Comparison of ENCODE assay signal across 13 cellular contexts in genomic region chr7:80584778-80585177, GRCh38. TPM values are rescaled to one million over a fixed set of nuclear protein-coding genes. Genes with fewer than 3 reads are reported as not detected.
DNase-seq lines count a peak whose midpoint lies in the region; ATAC-seq and TF ChIP-seq lines count a peak whose summit lies in the region.
"Had no signal": no experiment of that assay in that cellular context is flagged by ENCODE, and none has a peak within 500 bp of the region (broad histone marks: within the 10 kb centered on the region; RNA-seq: fewer than 3 reads in every experiment).

No MANE protein-coding gene starts in this region.

- H3K9me3 ChIP-seq in MM.1S (replicated peaks; ENCODE audit: insufficient read depth, low read length) = no peaks in the 10 kb centered on the region

- intact Hi-C loops in left colon (cut with DNase I, micrococcal nuclease) = no loop called here

- H3K27ac ChIP-seq in MM.1S (ENCODE audit: low read length) = no peak overlapping the region
- H3K27ac ChIP-seq: skin epidermis had no signal

- H3K27me3 ChIP-seq in MM.1S (replicated peaks; ENCODE audit: insufficient read depth, low read length) = no peaks in the 10 kb centered on the region

- ATAC-seq in left colon (peak; percentile 31), GM18498 (IDR thresholded peaks at IDR 0.05; ENCODE audit: unreplicated experiment) (no peak)
- ATAC-seq: Panc1 had no signal

- no peaks in the 10 kb centered on the region for H3K4me1 ChIP-seq in MM.1S (ENCODE audit: low read length)

- no peaks in the 10 kb centered on the region for H3F3A ChIP-seq in MM.1S (ENCODE audit: insufficient read depth, low read length)

- no peaks in the 10 kb centered on the region for H3K79me2 ChIP-seq in MM.1S (ENCODE audit: low read length)

- H3K4me3 ChIP-seq in cardiac fibroblast (replicated peaks in 1 of 2; ENCODE audit: low read depth in 2 of 2, low read length in 2 of 2) (no peak overlapping the region), MM.1S (ENCODE audit: low read length) (no peak overlapping the region)
- H3K4me3 ChIP-seq: skin epidermis had no signal

- in situ Hi-C loops in ACHN (cut with HindIII; ENCODE audit: low pct_ligation_motif_present, low pct_unique_long_range_greater_than_20kb, low sequenced_read_pairs) = no loop called here

- H3K9ac ChIP-seq in MM.1S (ENCODE audit: low read length) = no peak overlapping the region

- TF ChIP-seq CTCF in cardiac fibroblast (IDR thresholded peaks at IDR 0.05; ENCODE audit: low read depth, low read length) = no peak
- TF ChIP-seq CTCF in MM.1S (IDR thresholded peaks at IDR 0.05; ENCODE audit: low read length) = no peak

- no peak overlapping the region for H3K4me2 ChIP-seq in MM.1S (ENCODE audit: low read depth, low read length)

- no peak overlapping the region for H2AFZ ChIP-seq in MM.1S (ENCODE audit: low read length)

- H4K20me1 ChIP-seq in MM.1S (ENCODE audit: insufficient read depth, low read length) = no peaks in the 10 kb centered on the region

- no peaks in the 10 kb centered on the region for H3K36me3 ChIP-seq in MM.1S (replicated peaks; ENCODE audit: insufficient read depth, low read length)

- no peaks in the 10 kb centered on the region for H3K9me2 ChIP-seq in MM.1S (replicated peaks; ENCODE audit: insufficient read depth, low read length)

- DNase-seq in ACHN (peak; percentile 38), HuH-7 (ENCODE audit: low spot score) (peak; percentile 23), cardiac fibroblast (ENCODE audit: low read depth in 2 of 2) (peak; percentile 78 to 87), left colon (no peak), NCI-H2227 (lab: John Stamatoyannopoulos, UW; ENCODE audit: unreplicated experiment) (no peak), MM.1S (no peak), NK-92 (lab: John Stamatoyannopoulos, UW; ENCODE audit: unreplicated experiment) (no peak)
- DNase-seq: activated T-cell treated with anti-CD3 and anti-CD28 coated beads, Interleukin-2, amount 50 U/mL, for 48 hours; HFFc6; NCI-H187 treated with DMSO at 0.1 percent for 48 hours had no signal

RNA-seq across cellular contexts. Expression of gene CD36, which starts 53.7 kb away (rescaled TPM):
- 10 to 100 TPM; 18.0 to 27.4 TPM for total RNA-seq in left colon

Comparison
In these comparisons a context has a peak if more than half of its experiments do, and no peak if none do; other contexts are left out.
1. DNase-seq: peak in ACHN (single experiment), HuH-7 (single experiment) and cardiac fibroblast (2 of 2); none in left colon (0 of 2), NCI-H2227 (single experiment), MM.1S (single experiment) and NK-92 (single experiment).